Comparison of ENCODE assay signal across 12 cellular contexts in the genomic region with DNA sequence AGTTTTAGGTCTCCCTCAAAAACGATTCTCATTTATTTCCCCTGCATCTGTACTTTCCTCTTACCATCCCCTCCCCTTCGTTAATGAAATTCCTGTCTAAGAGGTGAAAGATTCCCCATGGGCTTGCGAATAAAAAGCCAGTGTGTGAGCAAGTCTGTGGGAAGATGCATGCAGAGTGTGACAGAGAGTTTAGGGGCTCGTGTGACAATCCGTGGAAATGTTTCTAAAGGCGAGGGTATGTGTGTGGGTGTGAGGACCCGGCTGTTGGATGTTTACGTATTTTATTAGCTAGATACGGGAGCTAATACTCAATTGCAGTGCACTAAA. TPM values are rescaled to one million over a fixed set of nuclear protein-coding genes. Genes with fewer than 3 reads are reported as not detected.
DNase-seq lines count a peak whose midpoint lies in the region; ATAC-seq and TF ChIP-seq lines count a peak whose summit lies in the region.
"Had no signal": no experiment of that assay in that cellular context is flagged by ENCODE, and none has a peak within 500 bp of the region (broad histone marks: within the 10 kb centered on the region; RNA-seq: fewer than 3 reads in every experiment).

No MANE protein-coding gene starts in this region.

- H3K36me3 Mint-ChIP-seq in activated T-cell treated with anti-CD3 and anti-CD28 coated beads, Interleukin-2, amount 50 U/mL, for 4 hours (ENCODE audit: insufficient read depth): no peaks in the 10 kb centered on the region
- H3K36me3 Mint-ChIP-seq in activated T-cell treated with anti-CD3 and anti-CD28 coated beads, Interleukin-2, amount 50 U/mL, for 24 hours (ENCODE audit: low read depth): no peaks in the 10 kb centered on the region
- H3K36me3 Mint-ChIP-seq in activated T-helper 17 cell treated with anti-CD3 and anti-CD28 coated beads, Interleukin-2, amount 50 U/mL, for 72 hours (ENCODE audit: low read depth): no peaks in the 10 kb centered on the region

- no peak for TF ChIP-seq CTCF in lower lobe of right lung (IDR thresholded peaks at IDR 0.05)
- no peak for TF ChIP-seq CTCF in thyroid gland (IDR thresholded peaks at IDR 0.05)

- H3K27me3 Mint-ChIP-seq in activated T-cell treated with anti-CD3 and anti-CD28 coated beads, Interleukin-2, amount 50 U/mL, for 4 hours (ENCODE audit: low read depth): peaks cover 17% of the 10 kb centered on the region
- H3K27me3 Mint-ChIP-seq in activated T-cell treated with anti-CD3 and anti-CD28 coated beads, Interleukin-2, amount 50 U/mL, for 24 hours: peaks cover 33% of the 10 kb centered on the region
- H3K27me3 Mint-ChIP-seq in activated T-helper 17 cell treated with anti-CD3 and anti-CD28 coated beads, Interleukin-2, amount 50 U/mL, for 72 hours: peaks cover 23% of the 10 kb centered on the region

- H3K4me3 ChIP-seq in lower lobe of right lung (peak overlapping the region; percentile 51), thyroid gland (replicated peaks in 1 of 3) (peak overlapping the region in 1 of 3 donors; percentile 25)

- no peak for TF ChIP-seq POLR2A in thyroid gland (IDR thresholded peaks at IDR 0.05)

- no peaks in the 10 kb centered on the region for H3K9me3 Mint-ChIP-seq in activated T-cell treated with anti-CD3 and anti-CD28 coated beads, Interleukin-2, amount 50 U/mL, for 4 hours
- no peaks in the 10 kb centered on the region for H3K9me3 Mint-ChIP-seq in activated T-cell treated with anti-CD3 and anti-CD28 coated beads, Interleukin-2, amount 50 U/mL, for 24 hours
- H3K9me3 Mint-ChIP-seq in activated T-helper 17 cell treated with anti-CD3 and anti-CD28 coated beads, Interleukin-2, amount 50 U/mL, for 72 hours: no peaks in the 10 kb centered on the region
- H3K9me3 Mint-ChIP-seq: nephron progenitor cell had no signal

- intact Hi-C loops in lower lobe of right lung (cut with DNase I) (no loop called here), thyroid gland (cut with DNase I) (no loop called here)

- no peak for ATAC-seq in activated T-cell treated with anti-CD3 and anti-CD28 coated beads, Interleukin-2, amount 50 U/mL, for 4 hours
- no peak for ATAC-seq in activated T-helper 17 cell treated with anti-CD3 and anti-CD28 coated beads, Interleukin-2, amount 50 U/mL, for 72 hours (replicated peaks)
- ATAC-seq in lower lobe of right lung (no peak), GM19455 (IDR thresholded peaks at IDR 0.05; ENCODE audit: unreplicated experiment) (no peak)

- H3K4me3 Mint-ChIP-seq in activated T-cell treated with anti-CD3 and anti-CD28 coated beads, Interleukin-2, amount 50 U/mL, for 4 hours: peak overlapping the region; percentile 29
- H3K4me3 Mint-ChIP-seq in activated T-cell treated with anti-CD3 and anti-CD28 coated beads, Interleukin-2, amount 50 U/mL, for 24 hours: no peak overlapping the region
- H3K4me3 Mint-ChIP-seq in activated T-helper 17 cell treated with anti-CD3 and anti-CD28 coated beads, Interleukin-2, amount 50 U/mL, for 72 hours: peak overlapping the region; percentile 66
- H3K4me3 Mint-ChIP-seq: nephron progenitor cell had no signal

- WGBS in thyroid gland, 2 donors: 27 to 42% methylated on average over 9 of the region's 9 CpGs

- H3K27me3 ChIP-seq in lower lobe of right lung (ENCODE audit: low read depth) (no peaks in the 10 kb centered on the region), thyroid gland (no peaks in the 10 kb centered on the region)

- H3K4me1 ChIP-seq in lower lobe of right lung: peaks cover 12% of the 10 kb centered on the region
- peaks cover 34 to 41% of the 10 kb centered on the region in 2 donors for H3K4me1 ChIP-seq in thyroid gland

- DNase-seq in activated T-cell treated with anti-CD3 and anti-CD28 coated beads, Interleukin-2, amount 50 U/mL, for 4 hours: no peak
- DNase-seq in activated T-cell treated with anti-CD3 and anti-CD28 coated beads, Interleukin-2, amount 50 U/mL, for 24 hours: no peak
- DNase-seq in lower lobe of right lung (no peak), thyroid gland (no peak), GM03348 (ENCODE audit: low spot score) (no peak), NOMO-1 treated with DMSO at 0.1 percent for 48 hours (lab: John Stamatoyannopoulos, UW; ENCODE audit: unreplicated experiment) (no peak)
- DNase-seq: EL, NCI-H446 treated with DMSO at 0.1 percent for 48 hours, nephron progenitor cell had no signal

- H3K36me3 ChIP-seq in lower lobe of right lung: no peaks in the 10 kb centered on the region
- H3K36me3 ChIP-seq in thyroid gland: no peaks in the 10 kb centered on the region

- no peaks in the 10 kb centered on the region for H3K9me3 ChIP-seq in lower lobe of right lung
- no peaks in the 10 kb centered on the region for H3K9me3 ChIP-seq in thyroid gland

- H3K27ac ChIP-seq in lower lobe of right lung: peak overlapping the region; percentile 74
- peak overlapping the region; percentile 81 to 98 (median 84) for H3K27ac ChIP-seq in thyroid gland

- no peak overlapping the region for H3K27ac Mint-ChIP-seq in activated T-cell treated with anti-CD3 and anti-CD28 coated beads, Interleukin-2, amount 50 U/mL, for 24 hours
- H3K27ac Mint-ChIP-seq in activated T-helper 17 cell treated with anti-CD3 and anti-CD28 coated beads, Interleukin-2, amount 50 U/mL, for 72 hours: peak overlapping the region; percentile 63
- H3K27ac Mint-ChIP-seq: nephron progenitor cell had no signal

- H3K4me1 Mint-ChIP-seq in activated T-cell treated with anti-CD3 and anti-CD28 coated beads, Interleukin-2, amount 50 U/mL, for 4 hours (ENCODE audit: low read depth): peaks cover 24% of the 10 kb centered on the region
- peaks cover 35% of the 10 kb centered on the region for H3K4me1 Mint-ChIP-seq in activated T-cell treated with anti-CD3 and anti-CD28 coated beads, Interleukin-2, amount 50 U/mL, for 24 hours (ENCODE audit: low read depth)
- peaks cover 21% of the 10 kb centered on the region for H3K4me1 Mint-ChIP-seq in activated T-helper 17 cell treated with anti-CD3 and anti-CD28 coated beads, Interleukin-2, amount 50 U/mL, for 72 hours

RNA-seq across cellular contexts. Expression of a gene that starts 0.7 kb away (rescaled TPM):
- total RNA-seq in activated T-cell treated with anti-CD3 and anti-CD28 coated beads, Interleukin-2, amount 50 U/mL, for 4 hours: 100 to 1,000 TPM in 1 of 3 donors, 10 to 100 TPM in 2; 27.3 to 121 (median 95.5) TPM
- total RNA-seq in activated T-helper 17 cell treated with anti-CD3 and anti-CD28 coated beads, Interleukin-2, amount 50 U/mL, for 72 hours: 100 to 1,000 TPM in 1 of 2 donors, 10 to 100 TPM in 1; 53.6 to 118 TPM
- total RNA-seq in lower lobe of right lung (341 TPM), thyroid gland (100 to 1,000 TPM; 271 to 316 (median 289) TPM)
- total RNA-seq: H4 had no signal
